ENCODE assay signal across 8 cellular contexts in genomic region chr14:96362071-96362964, GRCh38. TPM values are rescaled to one million over a fixed set of nuclear protein-coding genes. Genes with fewer than 3 reads are reported as not detected.
DNase-seq lines count a peak whose midpoint lies in the region; ATAC-seq, FAIRE-seq and TF ChIP-seq lines count a peak whose summit lies in the region.

No MANE protein-coding gene starts in this region.

- H3K4me3 ChIP-seq in colonic mucosa (peak overlapping the region; percentile 78), liver (ENCODE audit: low read depth in 1 of 3, low read length in 3 of 3) (peak overlapping the region; percentile 90 to 95 (median 92))

- no peak for TF ChIP-seq CTCF in colonic mucosa (IDR thresholded peaks at IDR 0.05)
- TF ChIP-seq CTCF in liver (IDR thresholded peaks at IDR 0.05; ENCODE audit: low read depth, low read length, missing input control): no peak

- H3K9ac ChIP-seq in colonic mucosa (ENCODE audit: low read depth in 2 of 2, low read length in 2 of 2): peak overlapping the region; percentile 95 to 99
- peak overlapping the region; percentile 86 to 96 for H3K9ac ChIP-seq in liver (ENCODE audit: low read depth in 1 of 2, low read length in 2 of 2)

- intact Hi-C loops in colonic mucosa (cut with DNase I): loop anchor here (10.0 kb wide), 1 partner anchor 62 kb away; no protein-coding TSS in a partner anchor

- no peaks in the 10 kb centered on the region for H3K9me3 ChIP-seq in colonic mucosa
- H3K9me3 ChIP-seq in liver (ENCODE audit: control insufficient read depth in 4 of 4, low read length in 3 of 4): no peaks in the 10 kb centered on the region

- TF ChIP-seq POLR2A in GM12892 (IDR thresholded peaks at IDR 0.05; ENCODE audit: low read depth, low read length): peak; percentile 40; the same call in 1 of the 2 replicates

- H3K27me3 ChIP-seq in colonic mucosa: no peaks in the 10 kb centered on the region
- no peaks in the 10 kb centered on the region for H3K27me3 ChIP-seq in liver (ENCODE audit: control insufficient read depth in 4 of 4, insufficient read depth in 4 of 4, low read length in 3 of 4)

- peak overlapping the region; percentile 95 for H3K27ac ChIP-seq in colonic mucosa
- H3K27ac ChIP-seq in liver (ENCODE audit: low read depth in 1 of 2, low read length in 2 of 2): peak overlapping the region; percentile 94 to 98

- ATAC-seq in HG02884 (IDR thresholded peaks at IDR 0.05; ENCODE audit: unreplicated experiment): peak; percentile 8
- no peak for ATAC-seq in HG03442 (IDR thresholded peaks at IDR 0.05; ENCODE audit: unreplicated experiment)

- FAIRE-seq in GM12892 (lab: Jason Lieb, UNC): peak; percentile 83

- no peaks in the 10 kb centered on the region for H3K36me3 ChIP-seq in colonic mucosa
- peaks cover 0 to 3% (median 0%) of the 10 kb centered on the region in 4 donors for H3K36me3 ChIP-seq in liver (ENCODE audit: control insufficient read depth in 4 of 4, insufficient read depth in 3 of 4, low read depth in 1 of 4, low read length in 3 of 4)

- peak; percentile 19 for DNase-seq in GM12892 (ENCODE audit: insufficient read length)
- DNase-seq in NCI-H2196 treated with DMSO at 0.1 percent for 48 hours (lab: John Stamatoyannopoulos, UW; ENCODE audit: unreplicated experiment): peak; percentile 1
- DNase-seq in activated CD4-positive, CD25-positive, alpha-beta regulatory T cell treated with anti-CD3 and anti-CD28 coated beads, Interleukin-2, amount 50 U/mL, for 72 hours: peak; percentile 36
- DNase-seq in colonic mucosa: peak; percentile 81
- peak; percentile 11 to 22 (median 14) for DNase-seq in stimulated activated CD4-positive, alpha-beta T cell treated with anti-CD3 and anti-CD28 coated beads, TNF-alpha, amount 100 ng/mL, for 4 hours (ENCODE audit: low read depth in 3 of 3)

- no peak for TF ChIP-seq RAD21 in liver (IDR thresholded peaks at IDR 0.05)

- H3K4me1 ChIP-seq in colonic mucosa: peaks cover 8% of the 10 kb centered on the region
- peaks cover 4 to 23% (median 20%) of the 10 kb centered on the region in 4 donors for H3K4me1 ChIP-seq in liver (ENCODE audit: control insufficient read depth in 4 of 4, insufficient read depth in 4 of 4, low read length in 3 of 4)

- WGBS in liver: 1% methylated on average over 27 of the region's 27 CpGs

TF ChIP-seq in liver, 16 proteins besides CTCF, POLR2A, EP300 and RAD21:
- peak in 1 of 2 donors; percentile 1 for TF ChIP-seq JUND (IDR thresholded peaks at IDR 0.05)
- TF ChIP-seq ATF3 (IDR thresholded peaks at IDR 0.05): no peak
- peak in 1 of 2 donors; percentile 63 for TF ChIP-seq GABPA (IDR thresholded peaks at IDR 0.05 in 1 of 2, conservative IDR thresholded peaks at IDR 0.05 in 1 of 2)
- TF ChIP-seq NR2F2 (IDR thresholded peaks at IDR 0.05): no peak
- TF ChIP-seq FOXA2 (IDR thresholded peaks at IDR 0.05): peak; percentile 6
- no peak for TF ChIP-seq EGR1 (IDR thresholded peaks at IDR 0.05; ENCODE audit: low read depth in 2 of 2)
- peak; percentile 66 for TF ChIP-seq MAX (IDR thresholded peaks at IDR 0.05)
- TF ChIP-seq HNF4A (conservative IDR thresholded peaks at IDR 0.05): peak in 1 of 2 donors; percentile 10
- TF ChIP-seq FOXA1 (IDR thresholded peaks at IDR 0.05): peak; percentile 37
- peak; percentile 79 for TF ChIP-seq YY1 (IDR thresholded peaks at IDR 0.05)
- peak; percentile 38 for TF ChIP-seq TAF1 (conservative IDR thresholded peaks at IDR 0.05)
- peak in 1 of 2 donors; percentile 24 for TF ChIP-seq RXRA (IDR thresholded peaks at IDR 0.05)

RNA-seq across cellular contexts. Expression of gene ATG2B, which starts 0.8 kb away (rescaled TPM):
- 6.4 TPM for polyA plus RNA-seq in GM12892 (2012; ENCODE audit: missing spikeins)
- total RNA-seq in colonic mucosa (10 to 100 TPM; 13.6 to 20.8 TPM), liver (10 to 100 TPM; 34.5 to 36.0 TPM)
- polyA plus RNA-seq in liver: 1 to 10 TPM; 4.7 to 6.5 TPM

RNA-seq across cellular contexts. Expression of gene GSKIP, which starts 1.0 kb away (rescaled TPM):
- polyA plus RNA-seq in GM12892 (2012; ENCODE audit: missing spikeins): 24.0 TPM
- total RNA-seq in colonic mucosa (100 to 1,000 TPM; 107 to 168 TPM), liver (10 to 100 TPM; 16.6 to 23.7 TPM)
- 10 to 100 TPM; 10.9 to 12.1 TPM for polyA plus RNA-seq in liver

RNA-seq across cellular contexts. Expression of gene AK7, which starts 29.6 kb away (rescaled TPM):
- polyA plus RNA-seq in GM12892 (2012; ENCODE audit: missing spikeins): 1.7 TPM
- 1 to 10 TPM; 6.2 to 8.6 TPM for total RNA-seq in colonic mucosa
- total RNA-seq in liver: 1 to 10 TPM; 5.9 to 6.1 TPM
- polyA plus RNA-seq in liver: 1 to 10 TPM in 1 of 2 donors, under 1 TPM in 1; 0.67 to 1.1 TPM

Comparison
In these comparisons a context has a peak if more than half of its experiments do, and no peak if none do; other contexts are left out.
1. DNase-seq: peak in every context shown above with its lines; median percentile 81 in colonic mucosa; 36 in activated CD4-positive, CD25-positive, alpha-beta regulatory T cell treated with anti-CD3 and anti-CD28 coated beads, Interleukin-2, amount 50 U/mL, for 72 hours; 19 in GM12892; 14 in stimulated activated CD4-positive, alpha-beta T cell treated with anti-CD3 and anti-CD28 coated beads, TNF-alpha, amount 100 ng/mL, for 4 hours; 1 in NCI-H2196 treated with DMSO at 0.1 percent for 48 hours.
2. RNA of gene GSKIP, which starts 1.0 kb away (total RNA-seq): 107 to 168 TPM in colonic mucosa; 16.6 to 23.7 TPM in liver; every median in the first group is over 4 times any median in the second.